ENCODE assay signal across 8 cellular contexts in genomic region chr4:88008133-88008621, GRCh38. TPM values are rescaled to one million over a fixed set of nuclear protein-coding genes. Genes with fewer than 3 reads are reported as not detected.
DNase-seq lines count a peak whose midpoint lies in the region; ATAC-seq and TF ChIP-seq lines count a peak whose summit lies in the region.

No MANE protein-coding gene starts in this region.

- peak overlapping the region in 2 of 3 donors; percentile 72 to 82 for H3K27ac Mint-ChIP-seq in CD4-positive, CD25-positive, alpha-beta regulatory T cell
- H3K27ac Mint-ChIP-seq in osteocyte (ENCODE audit: unreplicated experiment), result peak overlapping the region; percentile 72

- WGBS in adipose tissue, 3 donors, result 0% methylated on average over 37 to 49 of the region's 49 CpGs
- 0 to 1% (median 0%) methylated on average over 25 to 49 of the region's 49 CpGs for WGBS in heart left ventricle, 4 donors

- no peaks in the 10 kb centered on the region for H3K9me3 ChIP-seq in CD4-positive, CD25-positive, alpha-beta regulatory T cell (ENCODE audit: control insufficient read depth in 2 of 2, low read length in 2 of 2)
- H3K9me3 ChIP-seq in NT2/D1 (ENCODE audit: insufficient read depth, low read length) (no peaks in the 10 kb centered on the region), heart left ventricle (peaks cover 0 to 3% (median 0%) of the 10 kb centered on the region in 12 donors)

- H3K4me1 ChIP-seq in CD4-positive, CD25-positive, alpha-beta regulatory T cell (ENCODE audit: control insufficient read depth, insufficient read depth, low read length, poor library complexity, severe bottlenecking), result peaks cover 25% of the 10 kb centered on the region
- H3K4me1 ChIP-seq in NT2/D1 (ENCODE audit: insufficient read depth, insufficient read length), result peaks cover 2% of the 10 kb centered on the region
- peaks cover 0 to 70% (median 38%) of the 10 kb centered on the region in 12 donors for H3K4me1 ChIP-seq in heart left ventricle

- peak overlapping the region; percentile 88 for H3K4me3 ChIP-seq in CD4-positive, CD25-positive, alpha-beta regulatory T cell (ENCODE audit: low read depth, low read length)
- H3K4me3 ChIP-seq in NT2/D1 (ENCODE audit: insufficient read length, low read depth), result peak overlapping the region; percentile 69
- H3K4me3 ChIP-seq in heart left ventricle, result peak overlapping the region; percentile 72 to 90 (median 84)

- peak overlapping the region; percentile 93 to 97 (median 96) for H3K4me3 Mint-ChIP-seq in CD4-positive, CD25-positive, alpha-beta regulatory T cell
- H3K4me3 Mint-ChIP-seq in osteocyte (ENCODE audit: unreplicated experiment), result peak overlapping the region; percentile 79

- TF ChIP-seq CTCF in heart left ventricle (IDR thresholded peaks at IDR 0.05) (no peak), osteocyte (IDR thresholded peaks at IDR 0.05) (no peak)

- no peaks in the 10 kb centered on the region for H3K27me3 ChIP-seq in CD4-positive, CD25-positive, alpha-beta regulatory T cell (ENCODE audit: control insufficient read depth, insufficient read depth, low read length)
- peaks cover 15% of the 10 kb centered on the region for H3K27me3 ChIP-seq in NT2/D1 (ENCODE audit: insufficient read depth, insufficient read length)
- no peaks in the 10 kb centered on the region for H3K27me3 ChIP-seq in heart left ventricle

- H3K9me3 Mint-ChIP-seq in CD4-positive, CD25-positive, alpha-beta regulatory T cell, result peaks cover 0 to 2% (median 0%) of the 10 kb centered on the region in 7 donors
- H3K9me3 Mint-ChIP-seq in osteocyte (ENCODE audit: unreplicated experiment), result no peaks in the 10 kb centered on the region

- H3K9ac ChIP-seq in NT2/D1 (ENCODE audit: insufficient read length, low read depth), result peak overlapping the region; percentile 91

- H3K27me3 Mint-ChIP-seq in CD4-positive, CD25-positive, alpha-beta regulatory T cell, result no peaks in the 10 kb centered on the region
- H3K27me3 Mint-ChIP-seq in osteocyte (ENCODE audit: unreplicated experiment), result no peaks in the 10 kb centered on the region

- no peaks in the 10 kb centered on the region for H3K36me3 ChIP-seq in CD4-positive, CD25-positive, alpha-beta regulatory T cell (ENCODE audit: control insufficient read depth, insufficient read depth, low read length)
- no peaks in the 10 kb centered on the region for H3K36me3 ChIP-seq in NT2/D1 (ENCODE audit: insufficient read depth, insufficient read length, low read length)
- H3K36me3 ChIP-seq in heart left ventricle, result no peaks in the 10 kb centered on the region

- TF ChIP-seq POLR2A in heart left ventricle (IDR thresholded peaks at IDR 0.05), result no peak

- H3K27ac ChIP-seq in CD4-positive, CD25-positive, alpha-beta regulatory T cell (ENCODE audit: insufficient read depth, low read length, poor library complexity, severe bottlenecking), result no peak overlapping the region
- H3K27ac ChIP-seq in adipose tissue (ENCODE audit: low read depth, low read length) (peak overlapping the region; percentile 19), heart left ventricle (peak overlapping the region; percentile 49 to 91 (median 83))

- ATAC-seq in CD4-positive, CD25-positive, alpha-beta regulatory T cell (ENCODE audit: low read depth in 2 of 2), result peak; percentile 6 to 11
- ATAC-seq in GM19023 (IDR thresholded peaks at IDR 0.05; ENCODE audit: unreplicated experiment) (peak; percentile 43), HG03103 (IDR thresholded peaks at IDR 0.05; ENCODE audit: low read depth, unreplicated experiment) (peak; percentile 25), heart left ventricle (peak; percentile 44 to 64 (median 51))

- intact Hi-C loops in heart left ventricle (cut with DNase I), result no loop called here

- peak in 2 of 3 donors; percentile 4 to 35 for DNase-seq in CD4-positive, CD25-positive, alpha-beta regulatory T cell
- DNase-seq in NT2/D1 (ENCODE audit: low read depth, low spot score) (no peak), heart left ventricle (peak; percentile 43 to 67 (median 49)), osteocyte (ENCODE audit: extremely low spot score, unreplicated experiment) (no peak), SKM-1 (lab: John Stamatoyannopoulos, UW; ENCODE audit: unreplicated experiment) (no peak)

- peaks cover 3% of the 10 kb centered on the region for H3K36me3 Mint-ChIP-seq in CD4-positive, CD25-positive, alpha-beta regulatory T cell
- H3K36me3 Mint-ChIP-seq in osteocyte (ENCODE audit: unreplicated experiment), result no peaks in the 10 kb centered on the region

- peaks cover 20 to 51% (median 34%) of the 10 kb centered on the region in 4 donors for H3K4me1 Mint-ChIP-seq in CD4-positive, CD25-positive, alpha-beta regulatory T cell
- peaks cover 58% of the 10 kb centered on the region for H3K4me1 Mint-ChIP-seq in osteocyte (ENCODE audit: unreplicated experiment)

RNA-seq across cellular contexts. Expression of gene PKD2, which starts 0.7 kb away (rescaled TPM):
- 17.3 TPM for total RNA-seq in CD4-positive, CD25-positive, alpha-beta regulatory T cell
- polyA plus RNA-seq in CD4-positive, CD25-positive, alpha-beta regulatory T cell, result 1 to 10 TPM; 2.0 to 5.5 (median 3.9) TPM
- 10 to 100 TPM in 2 of 3 donors, 1 to 10 TPM in 1; 7.3 to 26.2 (median 17.8) TPM for polyA plus RNA-seq in adipose tissue
- 10 to 100 TPM; 11.5 to 26.7 (median 17.2) TPM for total RNA-seq in heart left ventricle
- polyA plus RNA-seq in heart left ventricle, result 10 to 100 TPM in 1 of 2 donors, 1 to 10 TPM in 1; 6.6 to 12.2 TPM
- 54.2 and 54.7 TPM in 2 replicates for total RNA-seq in osteocyte

RNA-seq across cellular contexts. Expression of gene SPP1, which starts 32.7 kb away (rescaled TPM):
- total RNA-seq in CD4-positive, CD25-positive, alpha-beta regulatory T cell, result not detected
- polyA plus RNA-seq in CD4-positive, CD25-positive, alpha-beta regulatory T cell, result under 1 TPM in 1 of 4 donors, not detected in 3; 0.56 TPM
- polyA plus RNA-seq in adipose tissue (10 to 100 TPM; 16.3 to 23.4 (median 17.1) TPM), heart left ventricle (10 to 100 TPM in 1 of 2 donors, 1 to 10 TPM in 1; 1.6 to 42.9 TPM)
- total RNA-seq in heart left ventricle (1,000 to 10,000 TPM in 1 of 9 donors, 10 to 100 TPM in 4, 1 to 10 TPM in 4; 6.4 to 1,074 (median 11.4) TPM), osteocyte (5.6 and 6.5 TPM in 2 replicates)

Comparison
In these comparisons a context has a peak if more than half of its experiments do, and no peak if none do; other contexts are left out.
1. DNase-seq: peak in CD4-positive, CD25-positive, alpha-beta regulatory T cell (2 of 3) and heart left ventricle (5 of 5); none in NT2/D1 (single experiment), osteocyte (single experiment) and SKM-1 (single experiment).
2. Peak in every context shown above with its lines, with median percentiles within 50 percentile points of each other: ATAC-seq and H3K4me3 ChIP-seq.